Comparison of ENCODE assay signal across 30 cellular contexts in genomic region chr10:130772676-130773075, GRCh38.
"Had no signal": no experiment of that assay in that cellular context is flagged by ENCODE, and none has a peak within 500 bp of the region (broad histone marks: within the 10 kb centered on the region; RNA-seq: fewer than 3 reads in every experiment).

No MANE protein-coding gene starts in this region.

- H3K27me3 Mint-ChIP-seq: activated B cell treated with CpG ODN at 0.5 μM for 24 hours; activated CD4-positive, alpha-beta memory T cell treated with anti-CD3 and anti-CD28 coated beads for 36 hours; activated naive CD4-positive, alpha-beta T cell treated with anti-CD3 and anti-CD28 coated beads, Interleukin-2, amount 50 U/mL, for 24 hours; activated naive CD8-positive, alpha-beta T cell treated with anti-CD3 and anti-CD28 coated beads, Interleukin-2, amount 10 ng/mL, durations not matched to agents 7 days and 5 days had no signal

- H3K36me3 Mint-ChIP-seq: activated CD4-positive, alpha-beta memory T cell treated with anti-CD3 and anti-CD28 coated beads for 36 hours; activated naive CD4-positive, alpha-beta T cell treated with anti-CD3 and anti-CD28 coated beads, Interleukin-2, amount 50 U/mL, for 24 hours; activated naive CD8-positive, alpha-beta T cell treated with anti-CD3 and anti-CD28 coated beads, Interleukin-2, amount 10 ng/mL, durations not matched to agents 7 days and 5 days had no signal

- DNase-seq: activated B cell treated with CpG ODN at 0.5 μM for 24 hours; activated CD4-positive, alpha-beta memory T cell treated with anti-CD3 and anti-CD28 coated beads for 36 hours; activated CD4-positive, alpha-beta T cell treated with anti-CD3 and anti-CD28 coated beads for 4 hours; activated CD4-positive, alpha-beta T cell treated with anti-CD3 and anti-CD28 coated beads, Interleukin-2, amount 50 U/mL, for 1 hour; activated CD4-positive, CD25-positive, alpha-beta regulatory T cell treated with anti-CD3 and anti-CD28 coated beads, Interleukin-2, amount 50 U/mL, for 72 hours; activated CD8-positive, alpha-beta memory T cell treated with anti-CD3 and anti-CD28 coated beads, Interleukin-2, amount 50 U/mL, for 4 hours; activated effector memory CD4-positive, alpha-beta T cell treated with Interleukin-2 at 50 U/mL for 16 hours; activated naive CD8-positive, alpha-beta T cell treated with anti-CD3 and anti-CD28 coated beads, Interleukin-2, amount 10 ng/mL, durations not matched to agents 7 days and 5 days; activated T-cell treated with anti-CD3 and anti-CD28 coated beads for 4 hours; activated T-cell treated with anti-CD3 and anti-CD28 coated beads, Interleukin-2, amount 50 U/mL, for 48 hours; amygdala; NCI-H1105; NCI-H1417 treated with DMSO at 0.1 percent for 48 hours; NCI-H187 treated with DMSO at 0.1 percent for 48 hours; NCI-H2081; NCI-H2171 treated with DMSO at 0.1 percent for 48 hours; NCI-H226; NCI-H446 treated with DMSO at 0.1 percent for 48 hours; NCI-H524; NCI-H69; PC-3; Right ventricle myocardium superior; SW 1271; T-helper 1 cell; T-helper 2 cell; T-helper 9 cell had no signal

- H3K4me3 ChIP-seq: ascending aorta, cardiac muscle cell had no signal

- H3K27ac Mint-ChIP-seq: activated B cell treated with CpG ODN at 0.5 μM for 24 hours; activated CD4-positive, alpha-beta memory T cell treated with anti-CD3 and anti-CD28 coated beads for 36 hours; activated naive CD4-positive, alpha-beta T cell treated with anti-CD3 and anti-CD28 coated beads, Interleukin-2, amount 50 U/mL, for 24 hours; activated naive CD8-positive, alpha-beta T cell treated with anti-CD3 and anti-CD28 coated beads, Interleukin-2, amount 10 ng/mL, durations not matched to agents 7 days and 5 days had no signal

- H3K36me3 ChIP-seq: ascending aorta, cardiac muscle cell had no signal

- ATAC-seq: PC-3 had no signal

- H3K4me1 ChIP-seq: ascending aorta had no signal

- H3K9me3 Mint-ChIP-seq: activated naive CD4-positive, alpha-beta T cell treated with anti-CD3 and anti-CD28 coated beads, Interleukin-2, amount 50 U/mL, for 24 hours had no signal

- H3K27me3 ChIP-seq: ascending aorta, cardiac muscle cell had no signal

- H3K4me3 Mint-ChIP-seq: activated B cell treated with CpG ODN at 0.5 μM for 24 hours; activated CD4-positive, alpha-beta memory T cell treated with anti-CD3 and anti-CD28 coated beads for 36 hours; activated naive CD4-positive, alpha-beta T cell treated with anti-CD3 and anti-CD28 coated beads, Interleukin-2, amount 50 U/mL, for 24 hours; activated naive CD8-positive, alpha-beta T cell treated with anti-CD3 and anti-CD28 coated beads, Interleukin-2, amount 10 ng/mL, durations not matched to agents 7 days and 5 days had no signal

- H3K27ac ChIP-seq: ascending aorta, cardiac muscle cell, RWPE1 had no signal

- H3K4me1 Mint-ChIP-seq: activated B cell treated with CpG ODN at 0.5 μM for 24 hours; activated naive CD4-positive, alpha-beta T cell treated with anti-CD3 and anti-CD28 coated beads, Interleukin-2, amount 50 U/mL, for 24 hours; activated naive CD8-positive, alpha-beta T cell treated with anti-CD3 and anti-CD28 coated beads, Interleukin-2, amount 10 ng/mL, durations not matched to agents 7 days and 5 days had no signal
